21 cellular contexts compared by ENCODE assay signal in genomic region chrX:57447856-57448255, GRCh38.
A peak's percentile ranks its signal among the peaks of the same experiment; 100 is the strongest.
DNase-seq lines count a peak whose midpoint lies in the region; ATAC-seq and TF ChIP-seq lines count a peak whose summit lies in the region.
"Had no signal": no experiment of that assay in that cellular context is flagged by ENCODE, and none has a peak within 500 bp of the region (broad histone marks: within the 10 kb centered on the region; RNA-seq: fewer than 3 reads in every experiment).

No MANE protein-coding gene starts in this region.

- peak; percentile 0 for DNase-seq in EL
- peak; percentile 14 for DNase-seq in M059J (ENCODE audit: low read depth)
- peak; percentile 19 for DNase-seq in dermis blood vessel endothelial cell
- DNase-seq in kidney tubule cell (ENCODE audit: low spot score), result peak; percentile 27
- no peak for DNase-seq in left ventricle myocardium superior
- no peak for DNase-seq in tibial artery
- no peak for DNase-seq in sciatic nerve (ENCODE audit: low spot score)
- no peak for DNase-seq in dedifferentiated amniotic fluid mesenchymal stem cell (ENCODE audit: extremely low spot score)
- DNase-seq: AML-193; C1 segment of cervical spinal cord; CD8-positive, alpha-beta T cell; GF-D8; MV-4-11; NCI-H1105 treated with DMSO at 0.1 percent for 48 hours; NCI-H2029 treated with DMSO at 0.1 percent for 48 hours; NCI-H226; NCI-H510A treated with DMSO at 0.1 percent for 48 hours; NCI-H774; NK-92 treated with Interleukin-12 subunit alpha and Interleukin-12 subunit beta, amount 100 ng/mL, for 24 hours; Peyer's patch had no signal

- ATAC-seq in left ventricle myocardium superior (no peak), sciatic nerve (no peak)
- ATAC-seq: CD8-positive, alpha-beta T cell had no signal

- H3K27me3 ChIP-seq in tibial artery, result no peaks in the 10 kb centered on the region
- H3K27me3 ChIP-seq: Peyer's patch had no signal

- H3K9me3 ChIP-seq in tibial artery, result no peaks in the 10 kb centered on the region
- H3K9me3 ChIP-seq: Peyer's patch had no signal

- no peak overlapping the region for H3K4me3 ChIP-seq in tibial artery
- H3K4me3 ChIP-seq: Peyer's patch had no signal

- no peak overlapping the region for H3K27ac ChIP-seq in tibial artery
- H3K27ac ChIP-seq: KMS-11, Peyer's patch had no signal

- TF ChIP-seq CTCF in tibial artery (IDR thresholded peaks at IDR 0.05), result no peak

- intact Hi-C loops in left ventricle myocardium superior (cut with micrococcal nuclease), result no loop called here
- intact Hi-C loops in tibial artery (cut with DNase I; ENCODE audit: low total_unique reads), result no loop called here
- intact Hi-C loops in sciatic nerve (cut with DNase I), result no loop called here

- no peaks in the 10 kb centered on the region for H3K4me1 ChIP-seq in tibial artery
- H3K4me1 ChIP-seq: Peyer's patch had no signal

- no peaks in the 10 kb centered on the region for H3K36me3 ChIP-seq in tibial artery
- H3K36me3 ChIP-seq: Peyer's patch had no signal

Comparison
In these comparisons a context has a peak if more than half of its experiments do, and no peak if none do; other contexts are left out.
1. DNase-seq: peak in EL (single experiment), M059J (single experiment), dermis blood vessel endothelial cell (single experiment) and kidney tubule cell (single experiment); none in left ventricle myocardium superior (single experiment), tibial artery (0 of 2), sciatic nerve (single experiment) and dedifferentiated amniotic fluid mesenchymal stem cell (single experiment).